ENCODE assay signal across 1 cellular context in the genomic region with DNA sequence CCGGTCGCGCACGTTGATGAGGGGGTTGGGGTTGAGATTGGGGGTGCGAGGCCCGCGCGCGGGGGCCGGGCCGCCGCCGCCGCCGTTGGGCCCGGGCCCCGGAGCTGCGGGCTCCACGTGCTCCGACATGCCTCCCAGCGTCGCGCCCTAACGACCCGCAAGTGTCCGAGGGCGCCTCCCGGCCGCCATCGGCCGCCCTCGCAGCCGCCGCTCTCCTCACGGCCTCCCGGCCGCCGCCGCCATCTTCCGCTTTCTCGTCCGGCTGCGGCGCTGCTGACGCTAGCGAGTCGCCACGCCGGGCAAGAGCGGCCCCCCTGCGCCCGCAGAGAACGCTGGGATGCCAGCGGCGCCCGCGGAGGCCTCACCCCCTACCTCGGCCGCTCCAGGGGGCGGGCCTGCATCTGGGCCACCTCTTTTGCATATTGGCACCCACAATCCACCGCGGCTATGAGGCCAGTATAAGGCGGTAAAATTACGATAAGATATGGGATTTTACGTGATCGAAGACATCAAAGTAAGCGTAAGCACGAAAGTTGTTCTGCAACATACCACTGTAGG.
TF ChIP-seq lines count a peak whose summit lies in the region.

A gene (minus strand): TSS at position 256 of the 558 bp plus-strand sequence. CDS start 127 bp downstream, at position 129.

TF ChIP-seq in K562, 482 proteins besides CTCF, POLR2A, EP300 and RAD21 (continued from another document and continues in another):
- TF ChIP-seq, protein P1, sequence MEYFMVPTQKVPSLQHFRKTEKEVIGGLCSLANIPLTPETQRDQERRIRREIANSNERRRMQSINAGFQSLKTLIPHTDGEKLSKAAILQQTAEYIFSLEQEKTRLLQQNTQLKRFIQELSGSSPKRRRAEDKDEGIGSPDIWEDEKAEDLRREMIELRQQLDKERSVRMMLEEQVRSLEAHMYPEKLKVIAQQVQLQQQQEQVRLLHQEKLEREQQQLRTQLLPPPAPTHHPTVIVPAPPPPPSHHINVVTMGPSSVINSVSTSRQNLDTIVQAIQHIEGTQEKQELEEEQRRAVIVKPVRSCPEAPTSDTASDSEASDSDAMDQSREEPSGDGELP (CRISPR knock-in tag; IDR thresholded peaks at IDR 0.05; ENCODE audit: borderline replicate concordance), result peak; percentile 45; the same call in 1 of the 2 replicates
- no peak for TF ChIP-seq ZBTB8A (IDR thresholded peaks at IDR 0.05; ENCODE audit: partially characterized antibody)
- peak; percentile 78; the same call in 1 of the 2 replicates for TF ChIP-seq PHF8 (IDR thresholded peaks at IDR 0.05; ENCODE audit: borderline replicate concordance, low read length)
- TF ChIP-seq, protein P2, sequence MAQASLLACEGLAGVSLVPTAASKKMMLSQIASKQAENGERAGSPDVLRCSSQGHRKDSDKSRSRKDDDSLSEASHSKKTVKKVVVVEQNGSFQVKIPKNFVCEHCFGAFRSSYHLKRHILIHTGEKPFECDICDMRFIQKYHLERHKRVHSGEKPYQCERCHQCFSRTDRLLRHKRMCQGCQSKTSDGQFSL (CRISPR knock-in tag; IDR thresholded peaks at IDR 0.05), result peak; percentile 76
- TF ChIP-seq, protein P2 (tag; IDR thresholded peaks at IDR 0.05), result peak in 1 of 2 experiments; percentile 83; a peak in 2 of 4 replicates
- TF ChIP-seq, protein P3, sequence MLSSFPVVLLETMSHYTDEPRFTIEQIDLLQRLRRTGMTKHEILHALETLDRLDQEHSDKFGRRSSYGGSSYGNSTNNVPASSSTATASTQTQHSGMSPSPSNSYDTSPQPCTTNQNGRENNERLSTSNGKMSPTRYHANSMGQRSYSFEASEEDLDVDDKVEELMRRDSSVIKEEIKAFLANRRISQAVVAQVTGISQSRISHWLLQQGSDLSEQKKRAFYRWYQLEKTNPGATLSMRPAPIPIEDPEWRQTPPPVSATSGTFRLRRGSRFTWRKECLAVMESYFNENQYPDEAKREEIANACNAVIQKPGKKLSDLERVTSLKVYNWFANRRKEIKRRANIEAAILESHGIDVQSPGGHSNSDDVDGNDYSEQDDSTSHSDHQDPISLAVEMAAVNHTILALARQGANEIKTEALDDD (IDR thresholded peaks at IDR 0.05), result no peak
- TF ChIP-seq, protein P4, sequence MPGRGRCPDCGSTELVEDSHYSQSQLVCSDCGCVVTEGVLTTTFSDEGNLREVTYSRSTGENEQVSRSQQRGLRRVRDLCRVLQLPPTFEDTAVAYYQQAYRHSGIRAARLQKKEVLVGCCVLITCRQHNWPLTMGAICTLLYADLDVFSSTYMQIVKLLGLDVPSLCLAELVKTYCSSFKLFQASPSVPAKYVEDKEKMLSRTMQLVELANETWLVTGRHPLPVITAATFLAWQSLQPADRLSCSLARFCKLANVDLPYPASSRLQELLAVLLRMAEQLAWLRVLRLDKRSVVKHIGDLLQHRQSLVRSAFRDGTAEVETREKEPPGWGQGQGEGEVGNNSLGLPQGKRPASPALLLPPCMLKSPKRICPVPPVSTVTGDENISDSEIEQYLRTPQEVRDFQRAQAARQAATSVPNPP (IDR thresholded peaks at IDR 0.05; ENCODE audit: borderline replicate concordance, insufficient read depth, insufficient read length), result no peak
- no peak for TF ChIP-seq RFX5 (IDR thresholded peaks at IDR 0.05; ENCODE audit: low read depth, low read length)
- TF ChIP-seq STAT5A (IDR thresholded peaks at IDR 0.05; ENCODE audit: borderline replicate concordance, low read length), result no peak
- no peak for TF ChIP-seq SOX6 (IDR thresholded peaks at IDR 0.05)
- TF ChIP-seq, protein P5, sequence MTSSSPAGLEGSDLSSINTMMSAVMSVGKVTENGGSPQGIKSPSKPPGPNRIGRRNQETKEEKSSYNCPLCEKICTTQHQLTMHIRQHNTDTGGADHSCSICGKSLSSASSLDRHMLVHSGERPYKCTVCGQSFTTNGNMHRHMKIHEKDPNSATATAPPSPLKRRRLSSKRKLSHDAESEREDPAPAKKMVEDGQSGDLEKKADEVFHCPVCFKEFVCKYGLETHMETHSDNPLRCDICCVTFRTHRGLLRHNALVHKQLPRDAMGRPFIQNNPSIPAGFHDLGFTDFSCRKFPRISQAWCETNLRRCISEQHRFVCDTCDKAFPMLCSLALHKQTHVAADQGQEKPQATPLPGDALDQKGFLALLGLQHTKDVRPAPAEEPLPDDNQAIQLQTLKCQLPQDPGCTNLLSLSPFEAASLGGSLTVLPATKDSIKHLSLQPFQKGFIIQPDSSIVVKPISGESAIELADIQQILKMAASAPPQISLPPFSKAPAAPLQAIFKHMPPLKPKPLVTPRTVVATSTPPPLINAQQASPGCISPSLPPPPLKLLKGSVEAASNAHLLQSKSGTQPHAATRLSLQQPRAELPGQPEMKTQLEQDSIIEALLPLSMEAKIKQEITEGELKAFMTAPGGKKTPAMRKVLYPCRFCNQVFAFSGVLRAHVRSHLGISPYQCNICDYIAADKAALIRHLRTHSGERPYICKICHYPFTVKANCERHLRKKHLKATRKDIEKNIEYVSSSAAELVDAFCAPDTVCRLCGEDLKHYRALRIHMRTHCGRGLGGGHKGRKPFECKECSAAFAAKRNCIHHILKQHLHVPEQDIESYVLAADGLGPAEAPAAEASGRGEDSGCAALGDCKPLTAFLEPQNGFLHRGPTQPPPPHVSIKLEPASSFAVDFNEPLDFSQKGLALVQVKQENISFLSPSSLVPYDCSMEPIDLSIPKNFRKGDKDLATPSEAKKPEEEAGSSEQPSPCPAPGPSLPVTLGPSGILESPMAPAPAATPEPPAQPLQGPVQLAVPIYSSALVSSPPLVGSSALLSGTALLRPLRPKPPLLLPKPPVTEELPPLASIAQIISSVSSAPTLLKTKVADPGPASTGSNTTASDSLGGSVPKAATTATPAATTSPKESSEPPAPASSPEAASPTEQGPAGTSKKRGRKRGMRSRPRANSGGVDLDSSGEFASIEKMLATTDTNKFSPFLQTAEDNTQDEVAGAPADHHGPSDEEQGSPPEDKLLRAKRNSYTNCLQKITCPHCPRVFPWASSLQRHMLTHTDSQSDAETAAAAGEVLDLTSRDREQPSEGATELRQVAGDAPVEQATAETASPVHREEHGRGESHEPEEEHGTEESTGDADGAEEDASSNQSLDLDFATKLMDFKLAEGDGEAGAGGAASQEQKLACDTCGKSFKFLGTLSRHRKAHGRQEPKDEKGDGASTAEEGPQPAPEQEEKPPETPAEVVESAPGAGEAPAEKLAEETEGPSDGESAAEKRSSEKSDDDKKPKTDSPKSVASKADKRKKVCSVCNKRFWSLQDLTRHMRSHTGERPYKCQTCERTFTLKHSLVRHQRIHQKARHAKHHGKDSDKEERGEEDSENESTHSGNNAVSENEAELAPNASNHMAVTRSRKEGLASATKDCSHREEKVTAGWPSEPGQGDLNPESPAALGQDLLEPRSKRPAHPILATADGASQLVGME (CRISPR knock-in tag; IDR thresholded peaks at IDR 0.05), result no peak
- no peak for TF ChIP-seq KAT2B (IDR thresholded peaks at IDR 0.05; ENCODE audit: low read depth, low read length)
- no peak for TF ChIP-seq PHB2 (IDR thresholded peaks at IDR 0.05; ENCODE audit: low read depth)
- peak; percentile 89 for TF ChIP-seq CCNT2 (IDR thresholded peaks at IDR 0.05; ENCODE audit: borderline replicate concordance, extremely low read depth, insufficient read length, low read depth, low read length)
- no peak for TF ChIP-seq PML (IDR thresholded peaks at IDR 0.05; ENCODE audit: low read length)
- TF ChIP-seq CBX1 (IDR thresholded peaks at IDR 0.05; ENCODE audit: low read depth), result no peak
- no peak; a peak in 1 of 4 replicates for TF ChIP-seq NRF1 (conservative IDR thresholded peaks at IDR 0.05 in 1 of 2, IDR thresholded peaks at IDR 0.05 in 1 of 2)
- TF ChIP-seq, protein P6, sequence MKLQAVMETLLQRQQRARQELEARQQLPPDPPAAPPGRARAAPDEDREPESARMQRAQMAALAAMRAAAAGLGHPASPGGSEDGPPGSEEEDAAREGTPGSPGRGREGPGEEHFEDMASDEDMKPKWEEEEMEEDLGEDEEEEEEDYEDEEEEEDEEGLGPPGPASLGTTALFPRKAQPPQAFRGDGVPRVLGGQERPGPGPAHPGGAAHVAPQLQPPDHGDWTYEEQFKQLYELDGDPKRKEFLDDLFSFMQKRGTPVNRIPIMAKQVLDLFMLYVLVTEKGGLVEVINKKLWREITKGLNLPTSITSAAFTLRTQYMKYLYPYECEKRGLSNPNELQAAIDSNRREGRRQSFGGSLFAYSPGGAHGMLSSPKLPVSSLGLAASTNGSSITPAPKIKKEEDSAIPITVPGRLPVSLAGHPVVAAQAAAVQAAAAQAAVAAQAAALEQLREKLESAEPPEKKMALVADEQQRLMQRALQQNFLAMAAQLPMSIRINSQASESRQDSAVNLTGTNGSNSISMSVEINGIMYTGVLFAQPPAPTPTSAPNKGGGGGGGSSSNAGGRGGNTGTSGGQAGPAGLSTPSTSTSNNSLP (IDR thresholded peaks at IDR 0.05; ENCODE audit: borderline replicate concordance, low read depth, low read length), result no peak
- TF ChIP-seq, protein P7, sequence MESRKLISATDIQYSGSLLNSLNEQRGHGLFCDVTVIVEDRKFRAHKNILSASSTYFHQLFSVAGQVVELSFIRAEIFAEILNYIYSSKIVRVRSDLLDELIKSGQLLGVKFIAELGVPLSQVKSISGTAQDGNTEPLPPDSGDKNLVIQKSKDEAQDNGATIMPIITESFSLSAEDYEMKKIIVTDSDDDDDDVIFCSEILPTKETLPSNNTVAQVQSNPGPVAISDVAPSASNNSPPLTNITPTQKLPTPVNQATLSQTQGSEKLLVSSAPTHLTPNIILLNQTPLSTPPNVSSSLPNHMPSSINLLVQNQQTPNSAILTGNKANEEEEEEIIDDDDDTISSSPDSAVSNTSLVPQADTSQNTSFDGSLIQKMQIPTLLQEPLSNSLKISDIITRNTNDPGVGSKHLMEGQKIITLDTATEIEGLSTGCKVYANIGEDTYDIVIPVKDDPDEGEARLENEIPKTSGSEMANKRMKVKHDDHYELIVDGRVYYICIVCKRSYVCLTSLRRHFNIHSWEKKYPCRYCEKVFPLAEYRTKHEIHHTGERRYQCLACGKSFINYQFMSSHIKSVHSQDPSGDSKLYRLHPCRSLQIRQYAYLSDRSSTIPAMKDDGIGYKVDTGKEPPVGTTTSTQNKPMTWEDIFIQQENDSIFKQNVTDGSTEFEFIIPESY (CRISPR knock-in tag; IDR thresholded peaks at IDR 0.05), result no peak
- TF ChIP-seq ZSCAN32 (CRISPR knock-in tag; IDR thresholded peaks at IDR 0.05), result no peak
- TF ChIP-seq GTF2E2 (tag; IDR thresholded peaks at IDR 0.05), result no peak; the same call in 1 of the 2 replicates
- TF ChIP-seq ETS2 (tag; IDR thresholded peaks at IDR 0.05; ENCODE audit: borderline replicate concordance, poor library complexity, severe bottlenecking), result no peak
- no peak for TF ChIP-seq TEAD1 (CRISPR knock-in tag; IDR thresholded peaks at IDR 0.05)
- no peak for TF ChIP-seq RBM15 (IDR thresholded peaks at IDR 0.05; ENCODE audit: insufficient read depth, low read length)
- TF ChIP-seq, protein P8, sequence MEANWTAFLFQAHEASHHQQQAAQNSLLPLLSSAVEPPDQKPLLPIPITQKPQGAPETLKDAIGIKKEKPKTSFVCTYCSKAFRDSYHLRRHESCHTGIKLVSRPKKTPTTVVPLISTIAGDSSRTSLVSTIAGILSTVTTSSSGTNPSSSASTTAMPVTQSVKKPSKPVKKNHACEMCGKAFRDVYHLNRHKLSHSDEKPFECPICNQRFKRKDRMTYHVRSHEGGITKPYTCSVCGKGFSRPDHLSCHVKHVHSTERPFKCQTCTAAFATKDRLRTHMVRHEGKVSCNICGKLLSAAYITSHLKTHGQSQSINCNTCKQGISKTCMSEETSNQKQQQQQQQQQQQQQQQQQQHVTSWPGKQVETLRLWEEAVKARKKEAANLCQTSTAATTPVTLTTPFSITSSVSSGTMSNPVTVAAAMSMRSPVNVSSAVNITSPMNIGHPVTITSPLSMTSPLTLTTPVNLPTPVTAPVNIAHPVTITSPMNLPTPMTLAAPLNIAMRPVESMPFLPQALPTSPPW (CRISPR knock-in tag; IDR thresholded peaks at IDR 0.05), result peak; percentile 92
- TF ChIP-seq, protein P9, sequence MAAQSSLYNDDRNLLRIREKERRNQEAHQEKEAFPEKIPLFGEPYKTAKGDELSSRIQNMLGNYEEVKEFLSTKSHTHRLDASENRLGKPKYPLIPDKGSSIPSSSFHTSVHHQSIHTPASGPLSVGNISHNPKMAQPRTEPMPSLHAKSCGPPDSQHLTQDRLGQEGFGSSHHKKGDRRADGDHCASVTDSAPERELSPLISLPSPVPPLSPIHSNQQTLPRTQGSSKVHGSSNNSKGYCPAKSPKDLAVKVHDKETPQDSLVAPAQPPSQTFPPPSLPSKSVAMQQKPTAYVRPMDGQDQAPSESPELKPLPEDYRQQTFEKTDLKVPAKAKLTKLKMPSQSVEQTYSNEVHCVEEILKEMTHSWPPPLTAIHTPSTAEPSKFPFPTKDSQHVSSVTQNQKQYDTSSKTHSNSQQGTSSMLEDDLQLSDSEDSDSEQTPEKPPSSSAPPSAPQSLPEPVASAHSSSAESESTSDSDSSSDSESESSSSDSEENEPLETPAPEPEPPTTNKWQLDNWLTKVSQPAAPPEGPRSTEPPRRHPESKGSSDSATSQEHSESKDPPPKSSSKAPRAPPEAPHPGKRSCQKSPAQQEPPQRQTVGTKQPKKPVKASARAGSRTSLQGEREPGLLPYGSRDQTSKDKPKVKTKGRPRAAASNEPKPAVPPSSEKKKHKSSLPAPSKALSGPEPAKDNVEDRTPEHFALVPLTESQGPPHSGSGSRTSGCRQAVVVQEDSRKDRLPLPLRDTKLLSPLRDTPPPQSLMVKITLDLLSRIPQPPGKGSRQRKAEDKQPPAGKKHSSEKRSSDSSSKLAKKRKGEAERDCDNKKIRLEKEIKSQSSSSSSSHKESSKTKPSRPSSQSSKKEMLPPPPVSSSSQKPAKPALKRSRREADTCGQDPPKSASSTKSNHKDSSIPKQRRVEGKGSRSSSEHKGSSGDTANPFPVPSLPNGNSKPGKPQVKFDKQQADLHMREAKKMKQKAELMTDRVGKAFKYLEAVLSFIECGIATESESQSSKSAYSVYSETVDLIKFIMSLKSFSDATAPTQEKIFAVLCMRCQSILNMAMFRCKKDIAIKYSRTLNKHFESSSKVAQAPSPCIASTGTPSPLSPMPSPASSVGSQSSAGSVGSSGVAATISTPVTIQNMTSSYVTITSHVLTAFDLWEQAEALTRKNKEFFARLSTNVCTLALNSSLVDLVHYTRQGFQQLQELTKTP (IDR thresholded peaks at IDR 0.05; ENCODE audit: low read depth in 1 of 2, partially characterized antibody in 2 of 2), result peak in 1 of 2 experiments; percentile 92
- TF ChIP-seq, protein P10, sequence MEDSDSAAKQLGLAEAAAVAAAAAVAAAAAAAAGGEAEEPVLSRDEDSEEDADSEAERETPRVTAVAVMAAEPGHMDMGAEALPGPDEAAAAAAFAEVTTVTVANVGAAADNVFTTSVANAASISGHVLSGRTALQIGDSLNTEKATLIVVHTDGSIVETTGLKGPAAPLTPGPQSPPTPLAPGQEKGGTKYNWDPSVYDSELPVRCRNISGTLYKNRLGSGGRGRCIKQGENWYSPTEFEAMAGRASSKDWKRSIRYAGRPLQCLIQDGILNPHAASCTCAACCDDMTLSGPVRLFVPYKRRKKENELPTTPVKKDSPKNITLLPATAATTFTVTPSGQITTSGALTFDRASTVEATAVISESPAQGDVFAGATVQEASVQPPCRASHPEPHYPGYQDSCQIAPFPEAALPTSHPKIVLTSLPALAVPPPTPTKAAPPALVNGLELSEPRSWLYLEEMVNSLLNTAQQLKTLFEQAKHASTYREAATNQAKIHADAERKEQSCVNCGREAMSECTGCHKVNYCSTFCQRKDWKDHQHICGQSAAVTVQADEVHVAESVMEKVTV (CRISPR knock-in tag; IDR thresholded peaks at IDR 0.05), result no peak
